23 cellular contexts compared by ENCODE assay signal in genomic region chr21:41775152-41775472, GRCh38. TPM values are rescaled to one million over a fixed set of nuclear protein-coding genes. Genes with fewer than 3 reads are reported as not detected.
DNase-seq lines count a peak whose midpoint lies in the region; ATAC-seq and TF ChIP-seq lines count a peak whose summit lies in the region.
"Had no signal": no experiment of that assay in that cellular context is flagged by ENCODE, and none has a peak within 500 bp of the region (broad histone marks: within the 10 kb centered on the region; RNA-seq: fewer than 3 reads in every experiment).

No MANE protein-coding gene starts in this region.

- dilution Hi-C loops in mammary epithelial cell (cut with HindIII; ENCODE audit: low sequenced_read_pairs), result no loop called here

- H3K4me3 ChIP-seq in breast epithelium (no peak overlapping the region), mammary epithelial cell (replicated peaks in 1 of 3; ENCODE audit: insufficient read depth in 1 of 3, low read depth in 2 of 3, low read length in 3 of 3) (no peak overlapping the region), SK-N-MC (no peak overlapping the region), upper lobe of right lung (no peak overlapping the region)
- H3K4me3 ChIP-seq: BLaER1, Peyer's patch had no signal

- no peak for TF ChIP-seq POLR2A in breast epithelium (IDR thresholded peaks at IDR 0.05)

- BruUV-seq in mammary epithelial cell (replicated peaks; lab: Mats Ljungman, UMichigan), result no TSS peak

- no peak for ATAC-seq in upper lobe of right lung
- ATAC-seq: HCT116 had no signal

- in situ Hi-C loops in mammary epithelial cell (cut with MboI; ENCODE audit: low sequenced_read_pairs in 2 of 2), result loop anchor here in 1 of 2 donors (25.0 kb wide), 1 partner anchor 488 kb away; no protein-coding TSS in a partner anchor

- H3K4me2 ChIP-seq in mammary epithelial cell (ENCODE audit: insufficient read depth, low read depth, low read length), result no peak overlapping the region
- H3K4me2 ChIP-seq: BLaER1, SK-N-SH had no signal

- H3K4me3 Mint-ChIP-seq in nephron progenitor cell, result peak overlapping the region; percentile 51
- H3K4me3 Mint-ChIP-seq: CD4-positive, CD25-positive, alpha-beta regulatory T cell had no signal

- no peak overlapping the region for H2AFZ ChIP-seq in mammary epithelial cell (ENCODE audit: low read depth, low read length)

- WGBS in mammary epithelial cell (ENCODE audit: low coverage, missing lambda C conversion rate), result 24% methylated on average over 2 of the region's 3 CpGs

- DNase-seq in breast epithelium (ENCODE audit: low spot score in 2 of 2) (no peak), mammary epithelial cell (no peak), SK-N-MC (ENCODE audit: low read depth, low spot score) (no peak), nephron progenitor cell (no peak), upper lobe of right lung (peak; percentile 23), LoVo (ENCODE audit: low spot score) (no peak), GM19240 (ENCODE audit: insufficient read length, low spot score) (no peak)
- no peak for DNase-seq in activated CD4-positive, alpha-beta T cell treated with anti-CD3 and anti-CD28 coated beads, Interleukin-2, amount 50 U/mL, for 1 hour
- DNase-seq: CD4-positive, CD25-positive, alpha-beta regulatory T cell; DMS153; MM.1S; NCI-H1694; NCI-H2081; NCI-H226; NCI-H69; Peyer's patch; SIG-M5; SK-N-SH; SW 1271 had no signal

- no peaks in the 10 kb centered on the region for H3K36me3 Mint-ChIP-seq in nephron progenitor cell (ENCODE audit: low read depth)
- H3K36me3 Mint-ChIP-seq: CD4-positive, CD25-positive, alpha-beta regulatory T cell had no signal

- peaks cover 44% of the 10 kb centered on the region for H3K27me3 Mint-ChIP-seq in nephron progenitor cell (ENCODE audit: low read depth, poor library complexity)

- no peak for TF ChIP-seq CTCF in breast epithelium (IDR thresholded peaks at IDR 0.05)
- TF ChIP-seq CTCF in mammary epithelial cell (conservative IDR thresholded peaks at IDR 0.05 in 1 of 2, IDR thresholded peaks at IDR 0.05 in 1 of 2; ENCODE audit: extremely low read depth in 1 of 2, insufficient read depth in 1 of 2, low read depth in 1 of 2, low read length in 2 of 2), result no peak
- no peak for TF ChIP-seq CTCF in nephron progenitor cell (IDR thresholded peaks at IDR 0.05)
- no peak for TF ChIP-seq CTCF in upper lobe of right lung (IDR thresholded peaks at IDR 0.05)

- H3K4me1 ChIP-seq in breast epithelium (no peaks in the 10 kb centered on the region), mammary epithelial cell (ENCODE audit: insufficient read depth, low read length) (peaks cover 17% of the 10 kb centered on the region), upper lobe of right lung (no peaks in the 10 kb centered on the region)

- CTCF ChIA-PET in mammary epithelial cell (lab: Charles Lee; ENCODE audit: low non-redundant PET), result interaction anchor here (0.7 to 1.1 kb wide), 2 partner anchors 12 to 162 kb away, joined by 3 to 5 read pairs; no protein-coding TSS in a partner anchor

- no peak overlapping the region for H3K27ac Mint-ChIP-seq in nephron progenitor cell
- H3K27ac Mint-ChIP-seq: CD4-positive, CD25-positive, alpha-beta regulatory T cell had no signal

- H3K36me3 ChIP-seq in breast epithelium (no peaks in the 10 kb centered on the region), mammary epithelial cell (ENCODE audit: insufficient read depth, low read length) (no peaks in the 10 kb centered on the region), SK-N-MC (ENCODE audit: insufficient read depth, low read length) (no peaks in the 10 kb centered on the region), upper lobe of right lung (no peaks in the 10 kb centered on the region)
- H3K36me3 ChIP-seq: BLaER1, Peyer's patch had no signal

- H3K9ac ChIP-seq in mammary epithelial cell (ENCODE audit: insufficient read depth, low read length) (no peak overlapping the region), SK-N-MC (ENCODE audit: insufficient read length) (no peak overlapping the region)
- H3K9ac ChIP-seq: BLaER1, SK-N-SH had no signal

- peaks cover 78% of the 10 kb centered on the region for H3K4me1 Mint-ChIP-seq in nephron progenitor cell

- H4K20me1 ChIP-seq in mammary epithelial cell (ENCODE audit: insufficient read depth, low read length), result no peaks in the 10 kb centered on the region
- H4K20me1 ChIP-seq: BLaER1 had no signal

- intact Hi-C loops in breast epithelium (cut with DNase I; ENCODE audit: low total_unique reads), result loop anchor here (5.0 kb wide), 1 partner anchor 163 kb away; no protein-coding TSS in a partner anchor
- intact Hi-C loops in mammary epithelial cell (cut with micrococcal nuclease), result loop anchor here (5.0 kb wide), 1 partner anchor 493 kb away; no protein-coding TSS in a partner anchor
- intact Hi-C loops in upper lobe of right lung (cut with DNase I), result loop anchor here (5.0 kb wide), 1 partner anchor 163 kb away; no protein-coding TSS in a partner anchor

- H3K9me3 ChIP-seq in breast epithelium (no peaks in the 10 kb centered on the region), mammary epithelial cell (replicated peaks; ENCODE audit: insufficient read depth, low read length) (no peaks in the 10 kb centered on the region), SK-N-MC (ENCODE audit: low read depth, low read length) (no peaks in the 10 kb centered on the region), upper lobe of right lung (no peaks in the 10 kb centered on the region)
- H3K9me3 ChIP-seq: BLaER1, Peyer's patch, SK-N-SH had no signal

- H3K79me2 ChIP-seq in mammary epithelial cell (ENCODE audit: insufficient read depth, low read length), result no peaks in the 10 kb centered on the region

- H3K27ac ChIP-seq in breast epithelium, result peak overlapping the region; percentile 46 to 59
- no peak overlapping the region for H3K27ac ChIP-seq in mammary epithelial cell (ENCODE audit: insufficient read depth, low read depth, low read length)
- peak overlapping the region; percentile 42; the same call in 1 of the 2 replicates for H3K27ac ChIP-seq in SK-N-MC
- no peak overlapping the region for H3K27ac ChIP-seq in upper lobe of right lung
- H3K27ac ChIP-seq: BLaER1, HL-60, Peyer's patch had no signal

- H3K27me3 ChIP-seq in breast epithelium (no peaks in the 10 kb centered on the region), mammary epithelial cell (ENCODE audit: insufficient read depth, low read length) (no peaks in the 10 kb centered on the region), upper lobe of right lung (peaks cover 30% of the 10 kb centered on the region)
- H3K27me3 ChIP-seq: Peyer's patch had no signal

- H3K9me3 Mint-ChIP-seq in nephron progenitor cell, result no peaks in the 10 kb centered on the region

RNA-seq across cellular contexts. Expression of gene RIPK4, which starts 8.3 kb away (rescaled TPM):
- 10 to 100 TPM in 2 of 3 donors, not detected in 1; 15.7 to 30.3 TPM for total RNA-seq in breast epithelium
- total RNA-seq in mammary epithelial cell, result 10 to 100 TPM; 50.1 to 83.9 TPM
- 21.0 TPM for polyA plus RNA-seq in mammary epithelial cell
- 36.0 TPM for polyA minus RNA-seq in mammary epithelial cell
- total RNA-seq in upper lobe of right lung, result 10.9 TPM
- total RNA-seq: LHCN-M2 had no signal

Comparison
In these comparisons a context has a peak if more than half of its experiments do, and no peak if none do; other contexts are left out.
1. H3K27ac ChIP-seq: peak in breast epithelium (2 of 2) and SK-N-MC (single experiment); none in mammary epithelial cell (single experiment) and upper lobe of right lung (single experiment).